20 cellular contexts compared by ENCODE assay signal in genomic region chr20:57711826-57712225, GRCh38. TPM values are rescaled to one million over a fixed set of nuclear protein-coding genes. Genes with fewer than 3 reads are reported as not detected.
DNase-seq lines count a peak whose midpoint lies in the region; ATAC-seq and TF ChIP-seq lines count a peak whose summit lies in the region.
"Had no signal": no experiment of that assay in that cellular context is flagged by ENCODE, and none has a peak within 500 bp of the region (broad histone marks: within the 10 kb centered on the region; RNA-seq: fewer than 3 reads in every experiment).

No MANE protein-coding gene starts in this region.

- TF ChIP-seq CTCF in PC-9 (conservative IDR thresholded peaks at IDR 0.05) (no peak), esophagus muscularis mucosa (IDR thresholded peaks at IDR 0.05) (no peak), gastrocnemius medialis (IDR thresholded peaks at IDR 0.05 in 4 of 5, conservative IDR thresholded peaks at IDR 0.05 in 1 of 5) (no peak)

- H3K36me3 ChIP-seq in BLaER1 treated with 17β-estradiol and CSF1 and Interleukin-3, amounts not matched to agents 10 nM and 100 nM: no peaks in the 10 kb centered on the region
- H3K36me3 ChIP-seq in PC-9 (ENCODE audit: low read depth) (peaks cover 18% of the 10 kb centered on the region), esophagus muscularis mucosa (no peaks in the 10 kb centered on the region), gastrocnemius medialis (no peaks in the 10 kb centered on the region)
- H3K36me3 ChIP-seq: breast epithelium had no signal

- TF ChIP-seq EP300 in esophagus muscularis mucosa (IDR thresholded peaks at IDR 0.05): no peak

- in situ Hi-C loops in gastrocnemius medialis (cut with MboI; ENCODE audit: low sequenced_read_pairs in 4 of 4): loop anchor here in 2 of 4 donors (25.0 kb wide), 2 partner anchors 325 to 1325 kb away; partner anchors contain the start of genes AURKA (in 1 of the 2), CSTF1 (in 1 of the 2) and RBM38 (in 1 of the 2)

- peaks cover 0 to 32% (median 21%) of the 10 kb centered on the region in 11 experiments; a peak in 20 of 22 replicates for H4K20me1 ChIP-seq in BLaER1 treated with 17β-estradiol and CSF1 and Interleukin-3, amounts not matched to agents 10 nM and 100 nM
- peaks cover 21% of the 10 kb centered on the region for H4K20me1 ChIP-seq in PC-9 (ENCODE audit: insufficient read depth)

- TF ChIP-seq POLR2A in esophagus muscularis mucosa (IDR thresholded peaks at IDR 0.05; ENCODE audit: low read depth) (no peak), gastrocnemius medialis (IDR thresholded peaks at IDR 0.05) (no peak), GM18505 (IDR thresholded peaks at IDR 0.05; ENCODE audit: borderline replicate concordance, extremely low read depth, insufficient read depth, insufficient read length) (no peak)

- no peaks in the 10 kb centered on the region for H3K9me2 ChIP-seq in PC-9 (ENCODE audit: insufficient read depth)

- WGBS in esophagus muscularis mucosa: 90% methylated on average over 7 of the region's 7 CpGs

- peaks cover 34 to 60% (median 50%) of the 10 kb centered on the region in 10 experiments for H3K4me1 ChIP-seq in BLaER1 treated with 17β-estradiol and CSF1 and Interleukin-3, amounts not matched to agents 10 nM and 100 nM
- H3K4me1 ChIP-seq in PC-9 (replicated peaks; ENCODE audit: insufficient read depth) (peaks cover 47% of the 10 kb centered on the region), esophagus muscularis mucosa (peaks cover 54 to 81% (median 79%) of the 10 kb centered on the region in 4 donors), gastrocnemius medialis (peaks cover 63% of the 10 kb centered on the region in 2 donors)

- no peaks in the 10 kb centered on the region for H3K9me3 ChIP-seq in BLaER1 treated with 17β-estradiol and CSF1 and Interleukin-3, amounts not matched to agents 10 nM and 100 nM (replicated peaks in 1 of 11)
- no peaks in the 10 kb centered on the region for H3K9me3 ChIP-seq in PC-9 (ENCODE audit: insufficient read depth, low read depth)
- no peaks in the 10 kb centered on the region for H3K9me3 ChIP-seq in esophagus muscularis mucosa
- H3K9me3 ChIP-seq in gastrocnemius medialis: no peaks in the 10 kb centered on the region
- H3K9me3 ChIP-seq: breast epithelium had no signal

- no peak overlapping the region for H3K9ac ChIP-seq in BLaER1 treated with 17β-estradiol and CSF1 and Interleukin-3, amounts not matched to agents 10 nM and 100 nM

- DNase-seq in PC-9 (no peak), esophagus muscularis mucosa (ENCODE audit: extremely low spot score) (no peak), gastrocnemius medialis (peak in 1 of 2 donors; percentile 52), NCI-H2227 treated with DMSO at 0.1 percent for 48 hours (lab: John Stamatoyannopoulos, UW) (no peak)
- DNase-seq in activated CD8-positive, alpha-beta memory T cell treated with anti-CD3 and anti-CD28 coated beads, Interleukin-2, amount 50 U/mL, for 48 hours: no peak
- DNase-seq in activated CD4-positive, CD25-positive, alpha-beta regulatory T cell treated with anti-CD3 and anti-CD28 coated beads, Interleukin-2, amount 50 U/mL, for 72 hours: no peak
- DNase-seq: activated CD4-positive, alpha-beta memory T cell treated with anti-CD3 and anti-CD28 coated beads, Interleukin-2, amount 10 ng/mL, durations not matched to agents 7 days and 5 days; activated naive CD8-positive, alpha-beta T cell treated with anti-CD3 and anti-CD28 coated beads for 36 hours; activated T-cell treated with anti-CD3 and anti-CD28 coated beads, Interleukin-2, amount 50 U/mL, for 72 hours; COR-L47; kidney glomerular epithelial cell; natural killer cell; NCI-H2107; NCI-H526 treated with DMSO at 0.1 percent for 48 hours; small intestine; stimulated activated CD4-positive, alpha-beta T cell treated with anti-CD3 and anti-CD28 coated beads, Interleukin-4, amount 100 ng/mL, for 24 hours had no signal

- peaks cover 62% of the 10 kb centered on the region for H3K79me2 ChIP-seq in PC-9 (ENCODE audit: low read depth)

- no peak overlapping the region for H3K4me3 ChIP-seq in BLaER1 treated with 17β-estradiol and CSF1 and Interleukin-3, amounts not matched to agents 10 nM and 100 nM
- H3K4me3 ChIP-seq in PC-9: no peak overlapping the region
- no peak overlapping the region for H3K4me3 ChIP-seq in esophagus muscularis mucosa
- H3K4me3 ChIP-seq in gastrocnemius medialis: no peak overlapping the region

- H3K4me2 ChIP-seq in BLaER1 treated with 17β-estradiol and CSF1 and Interleukin-3, amounts not matched to agents 10 nM and 100 nM: peak overlapping the region in 10 of 11 experiments; percentile 81 to 97 (median 88); a peak in 19 of 22 replicates
- H3K4me2 ChIP-seq in PC-9: peak overlapping the region; percentile 89

- CTCF ChIA-PET in PC-9 (lab: Charles Lee): interaction anchor here (0.6 kb wide), 1 partner anchor 281 kb away, joined by 3 read pairs; no protein-coding TSS in a partner anchor

- H3K27me3 ChIP-seq in BLaER1 treated with 17β-estradiol and CSF1 and Interleukin-3, amounts not matched to agents 10 nM and 100 nM: peaks cover 0 to 30% (median 0%) of the 10 kb centered on the region in 11 experiments; a peak in 8 of 22 replicates
- H3K27me3 ChIP-seq in PC-9 (ENCODE audit: insufficient read depth, low read depth) (no peaks in the 10 kb centered on the region), esophagus muscularis mucosa (no peaks in the 10 kb centered on the region), gastrocnemius medialis (no peaks in the 10 kb centered on the region)
- H3K27me3 ChIP-seq: breast epithelium had no signal

- no peak for ATAC-seq in gastrocnemius medialis
- ATAC-seq in GM18505 (IDR thresholded peaks at IDR 0.05; ENCODE audit: unreplicated experiment): no peak
- ATAC-seq: activated T-cell treated with anti-CD3 and anti-CD28 coated beads, Interleukin-2, amount 50 U/mL, for 72 hours; natural killer cell had no signal

- intact Hi-C loops in PC-9 (cut with micrococcal nuclease; ENCODE audit: unreplicated experiment) (loop anchor here (2.0 kb wide), 3 partner anchors 19 to 189 kb away; no protein-coding TSS in a partner anchor), esophagus muscularis mucosa (cut with DNase I) (loop anchor here (5.0 kb wide), 1 partner anchor 35 kb away; no protein-coding TSS in a partner anchor), gastrocnemius medialis (cut with DNase I; ENCODE audit: low total_unique reads) (loop anchor here (2.0 to 10.0 kb wide), 3 partner anchors 321 to 1183 kb away; partner anchors contain the start of gene RBM38)

- peaks cover 22% of the 10 kb centered on the region; the same call in 1 of the 2 replicates for H3F3A ChIP-seq in PC-9 (ENCODE audit: insufficient read depth, low read depth)

- POLR2A ChIA-PET in PC-9 (lab: Charles Lee; ENCODE audit: unreplicated experiment): no interaction called here

- no peak overlapping the region for H3K27ac ChIP-seq in BLaER1 treated with 17β-estradiol and CSF1 and Interleukin-3, amounts not matched to agents 10 nM and 100 nM
- H3K27ac ChIP-seq in PC-9 (no peak overlapping the region), esophagus muscularis mucosa (replicated peaks in 1 of 4) (peak overlapping the region; percentile 80 to 94 (median 90)), gastrocnemius medialis (peak overlapping the region; percentile 83 to 94 (median 91))

- no TSS peak for BruUV-seq in PC-9 (replicated peaks; lab: Mats Ljungman, UMichigan)

- no peak overlapping the region for H2AFZ ChIP-seq in PC-9

RNA-seq across cellular contexts. Expression of gene PMEPA1, which starts 2.0 kb away (rescaled TPM):
- total RNA-seq in PC-9 (2021): 163 and 177 TPM in 2 replicates
- 10 to 100 TPM; 10.4 to 37.8 (median 17.4) TPM for total RNA-seq in esophagus muscularis mucosa
- 1 to 10 TPM; 1.5 to 8.1 (median 5.8) TPM for total RNA-seq in gastrocnemius medialis
- total RNA-seq: HepG2 had no signal

Comparison
In these comparisons a context has a peak if more than half of its experiments do, and no peak if none do; other contexts are left out.
1. H3K27ac ChIP-seq: peak in esophagus muscularis mucosa (4 of 4) and gastrocnemius medialis (4 of 4); none in BLaER1 treated with 17β-estradiol and CSF1 and Interleukin-3, amounts not matched to agents 10 nM and 100 nM (0 of 11) and PC-9 (single experiment).